24 cellular contexts compared by ENCODE assay signal in the genomic region with DNA sequence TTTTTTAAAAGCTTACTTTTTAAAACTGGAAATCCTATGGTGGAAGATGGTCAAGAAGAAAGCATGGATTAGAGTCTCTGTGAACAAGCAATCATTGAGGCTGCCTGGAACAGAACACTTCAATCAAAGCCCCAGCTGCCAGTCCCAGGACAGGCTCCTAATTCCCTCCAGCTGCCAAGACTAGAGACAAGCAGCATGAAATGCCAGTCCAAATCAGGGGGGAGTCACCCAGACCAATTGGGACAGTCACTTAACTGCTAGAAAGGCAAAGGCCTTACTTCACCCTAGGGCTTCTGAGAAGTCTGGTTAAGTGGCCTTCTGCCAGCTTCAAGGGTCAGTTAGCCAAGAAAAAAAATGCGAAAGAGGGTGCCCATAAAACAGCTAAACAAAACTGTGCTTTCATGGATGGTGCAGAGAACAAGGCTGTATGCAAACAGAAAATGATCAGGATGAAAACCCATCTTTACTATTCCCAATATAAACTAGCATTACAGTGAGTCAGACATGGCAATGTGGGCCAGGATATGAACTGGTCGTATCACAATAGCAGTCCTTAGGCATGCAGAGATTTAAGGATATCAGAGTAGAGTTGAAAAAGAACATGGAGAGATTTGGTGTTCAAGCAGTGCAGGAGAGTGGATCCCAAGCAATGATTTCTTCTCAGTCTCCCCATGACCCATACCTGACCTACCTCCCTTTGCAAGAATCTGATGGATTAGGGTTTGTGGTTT. TPM values are rescaled to one million over a fixed set of nuclear protein-coding genes. Genes with fewer than 3 reads are reported as not detected.
DNase-seq lines count a peak whose midpoint lies in the region; ATAC-seq, FAIRE-seq and TF ChIP-seq lines count a peak whose summit lies in the region.
"Had no signal": no experiment of that assay in that cellular context is flagged by ENCODE, and none has a peak within 500 bp of the region (broad histone marks: within the 10 kb centered on the region; RNA-seq: fewer than 3 reads in every experiment).

No MANE protein-coding gene starts in this region.

- H3K36me3 ChIP-seq in GM23248 (ENCODE audit: low read depth) (no peaks in the 10 kb centered on the region), kidney (ENCODE audit: control insufficient read depth in 1 of 2, insufficient read depth in 2 of 2, low read length in 2 of 2) (no peaks in the 10 kb centered on the region)
- H3K36me3 ChIP-seq: prostate gland, thoracic aorta had no signal

- TF ChIP-seq CTCF in kidney (IDR thresholded peaks at IDR 0.05; ENCODE audit: borderline replicate concordance, extremely low read depth, insufficient read depth) = no peak

- in situ Hi-C loops in GM23248 (cut with MboI) = no loop called here
- in situ Hi-C loops in SK-MEL-5 (cut with HindIII; ENCODE audit: low pct_unique_long_range_greater_than_20kb, low sequenced_read_pairs) = no loop called here

- H3K9me3 ChIP-seq in GM23248 (ENCODE audit: low read depth) (no peaks in the 10 kb centered on the region), kidney (ENCODE audit: control insufficient read depth in 1 of 2, low read length in 2 of 2) (no peaks in the 10 kb centered on the region)
- H3K9me3 ChIP-seq: Caco-2, prostate gland, thoracic aorta had no signal

- H3K79me2 ChIP-seq in GM23248 (ENCODE audit: insufficient read depth) = no peaks in the 10 kb centered on the region
- H3K79me2 ChIP-seq: hepatocyte had no signal

- ATAC-seq in left cardiac atrium (peak; percentile 60 to 89), sciatic nerve (peak; percentile 51)
- ATAC-seq: activated naive CD4-positive, alpha-beta T cell treated with anti-CD3 and anti-CD28 coated beads, Interleukin-2, amount 50 U/mL, for 72 hours had no signal

- H3K27ac ChIP-seq in GM23248 (no peak overlapping the region), kidney (ENCODE audit: low read depth in 2 of 2, low read length in 2 of 2) (peak overlapping the region in 1 of 2 donors; percentile 24)
- H3K27ac ChIP-seq: coronary artery, hepatocyte, prostate gland, thoracic aorta had no signal

- no peaks in the 10 kb centered on the region for H3K9me2 ChIP-seq in GM23248 (ENCODE audit: insufficient read depth)

- H3K4me1 ChIP-seq in GM23248 (ENCODE audit: insufficient read depth) = 0 out of 2 replicates have a peak, but pooled peaks cover 5% of the 10 kb centered on the region
- H3K4me1 ChIP-seq in kidney (ENCODE audit: control insufficient read depth in 1 of 2, insufficient read depth in 1 of 2, low read depth in 1 of 2, low read length in 2 of 2) = peaks cover 7 to 8% of the 10 kb centered on the region in 2 donors
- H3K4me1 ChIP-seq: prostate gland had no signal

- H4K20me1 ChIP-seq in GM23248 (ENCODE audit: insufficient read depth) = no peaks in the 10 kb centered on the region

- no peaks in the 10 kb centered on the region for H3F3A ChIP-seq in GM23248 (ENCODE audit: insufficient read depth)

- DNase-seq in GM23248 = peak; percentile 18
- peak; percentile 26 for DNase-seq in SK-MEL-5 (ENCODE audit: low read depth, low spot score)
- DNase-seq in left cardiac atrium = no peak
- DNase-seq in sciatic nerve (ENCODE audit: low spot score) = no peak
- DNase-seq in OCI-M2 (lab: John Stamatoyannopoulos, UW; ENCODE audit: unreplicated experiment) = no peak
- no peak for DNase-seq in kidney
- DNase-seq in mesenteric fat pad (ENCODE audit: low spot score) = no peak
- DNase-seq: activated CD4-positive, CD25-positive, alpha-beta regulatory T cell; activated CD8-positive, alpha-beta memory T cell treated with anti-CD3 and anti-CD28 coated beads for 24 hours; activated T-cell treated with anti-CD3 and anti-CD28 coated beads, Interleukin-2, amount 50 U/mL, for 48 hours; Caco-2; EL; GOT3; NCI-H1417 treated with DMSO at 0.1 percent for 48 hours; NCI-H748 treated with DMSO at 0.1 percent for 48 hours; nephron progenitor cell; OCI-M1 had no signal

- 7% methylated on average over 2 of the region's 2 CpGs for WGBS in GM23248 (ENCODE audit: low coverage in 1 of 2, low lambda C conversion rate in 2 of 2, missing lambda C conversion rate in 2 of 2), 2 experiments

- no peaks in the 10 kb centered on the region for H3K27me3 ChIP-seq in GM23248 (replicated peaks; ENCODE audit: insufficient read depth)
- H3K27me3 ChIP-seq: hepatocyte had no signal

- H3K4me3 ChIP-seq in GM23248 (no peak overlapping the region), kidney (ENCODE audit: low read length in 2 of 2) (no peak overlapping the region)
- H3K4me3 ChIP-seq: coronary artery, hepatocyte, prostate gland, thoracic aorta had no signal

- FAIRE-seq in kidney (lab: Jason Lieb, UNC) = no peak
- FAIRE-seq: endometrium, islet of Langerhans had no signal

- intact Hi-C loops in left cardiac atrium (cut with DNase I) (no loop called here), sciatic nerve (cut with DNase I) (no loop called here), kidney (cut with DNase I) (no loop called here)

- no peak overlapping the region for H3K4me2 ChIP-seq in GM23248 (ENCODE audit: unreplicated experiment)
- H3K4me2 ChIP-seq: hepatocyte had no signal

- H2AFZ ChIP-seq in GM23248 = no peak overlapping the region
- H2AFZ ChIP-seq: hepatocyte had no signal

- H3K9ac ChIP-seq in GM23248 (no peak overlapping the region), kidney (ENCODE audit: low read length in 2 of 2) (no peak overlapping the region)

RNA-seq across cellular contexts. Expression of gene MAN1A2, which starts 31.0 kb away (rescaled TPM):
- 44.9 and 48.1 TPM in 2 replicates for total RNA-seq in GM23248 (2014; rRNA removed; shearing (Covaris generic))
- 21.1 and 22.8 TPM in 2 replicates for polyA plus RNA-seq in GM23248 (2016; fragmentation: Nextera tagmentation; extraction: Ambion mirVana)
- total RNA-seq in SK-MEL-5 (2014; rRNA removed; shearing (Covaris generic)) = 32.3 and 32.8 TPM in 2 replicates
- 12.5 and 18.6 TPM in 2 replicates for polyA plus RNA-seq in SK-MEL-5 (2015; cell fraction: cytosol; rRNA removed)
- polyA plus RNA-seq in SK-MEL-5 (2015; cell fraction: nucleus; rRNA removed) = 13.8 and 24.9 TPM in 2 replicates
- total RNA-seq in left cardiac atrium = 10 to 100 TPM; 36.3 TPM
- total RNA-seq in sciatic nerve = 50.0 TPM
- 54.4 TPM for total RNA-seq in kidney
- polyA plus RNA-seq in kidney (ENCODE audit: insufficient read depth, low read depth, low replicate concordance) = 8.0 TPM
- total RNA-seq in mesenteric fat pad = 40.9 TPM

Comparison
In these comparisons a context has a peak if more than half of its experiments do, and no peak if none do; other contexts are left out.
1. DNase-seq: peak in GM23248 (single experiment) and SK-MEL-5 (single experiment); none in left cardiac atrium (single experiment), sciatic nerve (single experiment), OCI-M2 (single experiment), kidney (single experiment) and mesenteric fat pad (single experiment).